ENCODE assay signal across 35 cellular contexts in the genomic region with DNA sequence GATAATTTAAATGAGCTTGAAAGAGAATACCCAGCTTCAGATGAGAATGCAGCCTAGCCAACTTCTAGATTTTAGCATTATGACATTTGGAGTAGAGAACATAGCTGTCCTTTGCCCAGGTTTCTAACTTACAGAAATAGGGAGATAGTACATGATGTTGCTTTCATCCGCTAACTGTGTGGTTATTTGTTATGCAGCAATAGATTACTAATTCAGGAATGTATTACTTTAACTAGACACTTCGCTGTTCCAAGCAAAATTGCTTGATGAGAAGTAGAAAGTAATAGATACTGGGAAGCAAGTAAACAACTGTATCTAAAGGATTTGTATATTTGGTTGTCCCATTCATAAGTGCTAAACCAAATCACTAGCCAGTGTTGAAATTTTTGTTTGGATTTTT.
"Had no signal": no experiment of that assay in that cellular context is flagged by ENCODE, and none has a peak within 500 bp of the region (broad histone marks: within the 10 kb centered on the region; RNA-seq: fewer than 3 reads in every experiment).

No MANE protein-coding gene starts in this region.

- DNase-seq: activated B cell treated with CpG ODN at 0.5 μM for 24 hours; activated CD4-positive, alpha-beta memory T cell treated with anti-CD3 and anti-CD28 coated beads for 36 hours; activated CD4-positive, alpha-beta T cell treated with anti-CD3 and anti-CD28 coated beads for 4 hours; activated CD4-positive, alpha-beta T cell treated with anti-CD3 and anti-CD28 coated beads, Interleukin-2, amount 10 ng/mL, durations not matched to agents 24 days and 14 days; activated CD4-positive, alpha-beta T cell treated with anti-CD3 and anti-CD28 coated beads, Interleukin-2, amount 50 U/mL, for 1 hour; activated CD4-positive, alpha-beta T cell treated with anti-CD3 and anti-CD28 coated beads, Interleukin-2, amount 50 U/mL, for 4 hours; activated CD4-positive, CD25-positive, alpha-beta regulatory T cell treated with anti-CD3 and anti-CD28 coated beads, Interleukin-2, amount 50 U/mL, for 72 hours; activated CD8-positive, alpha-beta memory T cell treated with anti-CD3 and anti-CD28 coated beads, Interleukin-2, amount 50 U/mL, for 4 hours; activated CD8-positive, alpha-beta T cell treated with anti-CD3 and anti-CD28 coated beads for 36 hours; activated effector memory CD4-positive, alpha-beta T cell treated with anti-CD3 and anti-CD28 coated beads, Interleukin-2, amount 50 U/mL, for 16 hours; activated gamma-delta T cell treated with Interleukin-2 at 50 U/mL for 16 hours; activated naive CD4-positive, alpha-beta T cell; activated naive CD4-positive, alpha-beta T cell treated with anti-CD3 and anti-CD28 coated beads for 36 hours; activated naive CD4-positive, alpha-beta T cell treated with anti-CD3 and anti-CD28 coated beads, Interleukin-2, amount 50 U/mL, for 16 hours; activated naive CD8-positive, alpha-beta T cell treated with anti-CD3 and anti-CD28 coated beads for 36 hours; activated T-cell treated with anti-CD3 and anti-CD28 coated beads for 4 hours; activated T-cell treated with anti-CD3 and anti-CD28 coated beads, Interleukin-2, amount 50 U/mL, for 1 hour; activated T-cell treated with anti-CD3 and anti-CD28 coated beads, Interleukin-2, amount 50 U/mL, for 4 hours; activated T-cell treated with anti-CD3 and anti-CD28 coated beads, Interleukin-2, amount 50 U/mL, for 72 hours; adrenal gland; amniotic stem cell; aorta; body of pancreas; brain microvascular endothelial cell; central memory CD4-positive, alpha-beta T cell; T-helper 1 cell; T-helper 2 cell; T-helper 9 cell had no signal

- H3K27me3 ChIP-seq: adrenal gland, body of pancreas, brain microvascular endothelial cell, breast epithelium had no signal

- H3K27me3 Mint-ChIP-seq: activated B cell treated with CpG ODN at 0.5 μM for 24 hours; activated CD4-positive, alpha-beta memory T cell treated with anti-CD3 and anti-CD28 coated beads for 36 hours; activated CD4-positive, alpha-beta T cell treated with anti-CD3 and anti-CD28 coated beads, Interleukin-2, amount 10 ng/mL, durations not matched to agents 24 days and 14 days; activated CD8-positive, alpha-beta T cell treated with anti-CD3 and anti-CD28 coated beads for 36 hours; activated naive CD8-positive, alpha-beta T cell treated with anti-CD3 and anti-CD28 coated beads for 36 hours; activated T-helper 17 cell treated with anti-CD3 and anti-CD28 coated beads, Interleukin-2, amount 50 U/mL, for 72 hours had no signal

- H3K4me1 Mint-ChIP-seq: activated B cell treated with CpG ODN at 0.5 μM for 24 hours; activated CD4-positive, alpha-beta T cell treated with anti-CD3 and anti-CD28 coated beads, Interleukin-2, amount 10 ng/mL, durations not matched to agents 24 days and 14 days; activated naive CD8-positive, alpha-beta T cell treated with anti-CD3 and anti-CD28 coated beads for 36 hours; activated T-helper 17 cell treated with anti-CD3 and anti-CD28 coated beads, Interleukin-2, amount 50 U/mL, for 72 hours had no signal

- H3K36me3 Mint-ChIP-seq: activated CD4-positive, alpha-beta memory T cell treated with anti-CD3 and anti-CD28 coated beads for 36 hours; activated naive CD8-positive, alpha-beta T cell treated with anti-CD3 and anti-CD28 coated beads for 36 hours had no signal

- H3K36me3 ChIP-seq: adrenal gland, brain microvascular endothelial cell, breast epithelium had no signal

- H3K4me1 ChIP-seq: adrenal gland, body of pancreas, breast epithelium had no signal

- H3K4me3 ChIP-seq: adrenal gland, body of pancreas, breast epithelium had no signal

- H3K4me3 Mint-ChIP-seq: activated B cell treated with CpG ODN at 0.5 μM for 24 hours; activated CD4-positive, alpha-beta memory T cell treated with anti-CD3 and anti-CD28 coated beads for 36 hours; activated CD4-positive, alpha-beta T cell treated with anti-CD3 and anti-CD28 coated beads, Interleukin-2, amount 10 ng/mL, durations not matched to agents 24 days and 14 days; activated CD8-positive, alpha-beta T cell treated with anti-CD3 and anti-CD28 coated beads for 36 hours; activated naive CD4-positive, alpha-beta T cell treated with anti-CD3 and anti-CD28 coated beads for 36 hours; activated naive CD8-positive, alpha-beta T cell treated with anti-CD3 and anti-CD28 coated beads for 36 hours; activated T-cell treated with anti-CD3 and anti-CD28 coated beads, Interleukin-2, amount 50 U/mL, for 4 hours; activated T-cell treated with anti-CD3 and anti-CD28 coated beads, Interleukin-2, amount 50 U/mL, for 72 hours; activated T-helper 1 cell treated with anti-CD3 and anti-CD28 coated beads, Interleukin-12 subunit alpha, Interleukin-12 subunit beta, Interleukin-2, Interleukin-4 antibody, amounts not matched to agents 30 ng/mL and 10 ng/mL and 1 ng/mL, durations not matched to agents 14 hours and 24 hours and 36 hours; activated T-helper 17 cell treated with anti-CD3 and anti-CD28 coated beads, Interleukin-2, amount 50 U/mL, for 72 hours; T-helper 1 cell treated with Interleukin-12 subunit alpha and Interleukin-12 subunit beta and Interleukin-4 antibody, amounts not matched to agents 30 μg/mL and 1 μg/mL, for 36 hours; T-helper 2 cell treated with Interferon-gamma antibody and Interleukin-4, amounts not matched to agents 5 μg/mL and 100 μg/mL, for 36 hours had no signal

- ATAC-seq: activated CD8-positive, alpha-beta T cell treated with anti-CD3 and anti-CD28 coated beads for 36 hours; activated naive CD4-positive, alpha-beta T cell treated with anti-CD3 and anti-CD28 coated beads, Interleukin-2, amount 50 U/mL, for 72 hours; activated T-cell treated with anti-CD3 and anti-CD28 coated beads, Interleukin-2, amount 50 U/mL, for 4 hours; activated T-cell treated with anti-CD3 and anti-CD28 coated beads, Interleukin-2, amount 50 U/mL, for 72 hours; activated T-helper 17 cell treated with anti-CD3 and anti-CD28 coated beads, Interleukin-2, amount 50 U/mL, for 72 hours; body of pancreas had no signal

- H3K9me3 ChIP-seq: adrenal gland, body of pancreas, breast epithelium had no signal

- H3K27ac ChIP-seq: adrenal gland, body of pancreas, brain microvascular endothelial cell, breast epithelium, VCaP had no signal

- H3K27ac Mint-ChIP-seq: activated B cell treated with CpG ODN at 0.5 μM for 24 hours; activated CD4-positive, alpha-beta memory T cell treated with anti-CD3 and anti-CD28 coated beads for 36 hours; activated CD4-positive, alpha-beta T cell treated with anti-CD3 and anti-CD28 coated beads, Interleukin-2, amount 10 ng/mL, durations not matched to agents 24 days and 14 days; activated CD8-positive, alpha-beta T cell treated with anti-CD3 and anti-CD28 coated beads for 36 hours; activated naive CD4-positive, alpha-beta T cell treated with anti-CD3 and anti-CD28 coated beads for 36 hours; activated naive CD4-positive, alpha-beta T cell treated with anti-CD3 and anti-CD28 coated beads, Interleukin-2, amount 50 U/mL, for 72 hours; activated naive CD8-positive, alpha-beta T cell treated with anti-CD3 and anti-CD28 coated beads for 36 hours; activated T-cell treated with anti-CD3 and anti-CD28 coated beads, Interleukin-2, amount 50 U/mL, for 72 hours; activated T-helper 1 cell treated with anti-CD3 and anti-CD28 coated beads, Interleukin-12 subunit alpha, Interleukin-12 subunit beta, Interleukin-2, Interleukin-4 antibody, amounts not matched to agents 30 ng/mL and 10 ng/mL and 1 ng/mL, durations not matched to agents 14 hours and 24 hours and 36 hours; activated T-helper 17 cell treated with anti-CD3 and anti-CD28 coated beads, Interleukin-2, amount 50 U/mL, for 72 hours; T-helper 1 cell treated with Interleukin-12 subunit alpha and Interleukin-12 subunit beta and Interleukin-4 antibody, amounts not matched to agents 30 μg/mL and 1 μg/mL, for 36 hours; T-helper 2 cell treated with Interferon-gamma antibody and Interleukin-4, amounts not matched to agents 5 μg/mL and 100 μg/mL, for 36 hours had no signal
